In the genomic region with DNA sequence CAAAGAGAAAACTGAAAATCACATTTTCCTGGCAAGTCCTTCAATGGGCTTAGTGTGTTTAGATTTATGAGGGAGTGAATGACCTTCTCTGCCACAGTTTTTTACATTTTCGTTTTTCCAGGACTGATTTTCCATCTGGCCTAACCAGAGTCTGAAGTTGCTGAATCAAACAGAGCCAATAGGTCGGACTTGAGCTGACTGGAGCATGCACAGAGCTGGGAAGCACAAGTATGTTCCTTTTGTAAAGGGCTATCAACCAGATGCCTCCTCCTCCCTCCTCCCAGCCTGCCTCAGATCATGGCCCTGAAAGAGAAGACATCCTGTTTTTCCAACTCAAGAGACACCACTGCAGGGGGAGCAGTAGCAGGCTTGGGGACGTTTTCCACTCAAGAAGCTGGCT, we compare ENCODE assay signal across 24 cellular contexts.
"Had no signal": no experiment of that assay in that cellular context is flagged by ENCODE, and none has a peak within 500 bp of the region (broad histone marks: within the 10 kb centered on the region; RNA-seq: fewer than 3 reads in every experiment).

No MANE protein-coding gene starts in this region.

- H3K4me3 ChIP-seq: gastrocnemius medialis, heart right ventricle, lung, testis had no signal

- H3K4me1 Mint-ChIP-seq: T-helper 17 cell had no signal

- H3K9me3 ChIP-seq: gastrocnemius medialis, testis had no signal

- ATAC-seq: activated T-cell treated with anti-CD3 and anti-CD28 coated beads, Interleukin-2, amount 50 U/mL, for 72 hours; gastrocnemius medialis; heart right ventricle; left colon; naive thymus-derived CD8-positive, alpha-beta T cell; right cardiac atrium; T-helper 17 cell had no signal

- H3K27me3 Mint-ChIP-seq: type B pancreatic cell had no signal

- H3K27ac ChIP-seq: gastrocnemius medialis, heart right ventricle, parathyroid adenoma, testis had no signal

- H3K9me3 Mint-ChIP-seq: activated CD4-positive, alpha-beta memory T cell treated with anti-CD3 and anti-CD28 coated beads for 36 hours; activated naive CD4-positive, alpha-beta T cell treated with anti-CD3 and anti-CD28 coated beads for 36 hours; activated T-cell treated with anti-CD3 and anti-CD28 coated beads, Interleukin-2, amount 50 U/mL, for 72 hours; type B pancreatic cell had no signal

- H3K36me3 ChIP-seq: gastrocnemius medialis, heart right ventricle had no signal

- H3K4me1 ChIP-seq: parathyroid adenoma had no signal

- H3K27ac Mint-ChIP-seq: activated CD4-positive, alpha-beta memory T cell treated with anti-CD3 and anti-CD28 coated beads for 36 hours; activated naive CD4-positive, alpha-beta T cell treated with anti-CD3 and anti-CD28 coated beads for 36 hours; activated naive CD8-positive, alpha-beta T cell treated with anti-CD3 and anti-CD28 coated beads, Interleukin-2, amount 10 ng/mL, durations not matched to agents 7 days and 5 days; activated T-cell treated with anti-CD3 and anti-CD28 coated beads, Interleukin-2, amount 50 U/mL, for 72 hours; mesothelial cell of epicardium; T-helper 17 cell; type B pancreatic cell had no signal

- DNase-seq: activated CD4-positive, alpha-beta memory T cell treated with anti-CD3 and anti-CD28 coated beads for 36 hours; activated CD4-positive, alpha-beta T cell treated with anti-CD3 and anti-CD28 coated beads for 48 hours; activated CD4-positive, CD25-positive, alpha-beta regulatory T cell; activated effector memory CD4-positive, alpha-beta T cell treated with Interleukin-2 at 50 U/mL for 16 hours; activated naive CD4-positive, alpha-beta T cell treated with anti-CD3 and anti-CD28 coated beads for 36 hours; activated naive CD8-positive, alpha-beta T cell treated with anti-CD3 and anti-CD28 coated beads, Interleukin-2, amount 10 ng/mL, durations not matched to agents 7 days and 5 days; activated T-cell treated with anti-CD3 and anti-CD28 coated beads, Interleukin-2, amount 50 U/mL, for 72 hours; central memory CD4-positive, alpha-beta T cell; dermis blood vessel endothelial cell; effector memory CD4-positive, alpha-beta T cell; gastrocnemius medialis; heart right ventricle; left colon; naive thymus-derived CD8-positive, alpha-beta T cell; right cardiac atrium; small intestine; stimulated activated CD4-positive, alpha-beta T cell treated with anti-CD3 and anti-CD28 coated beads, Interleukin-15, amount 100 ng/mL, for 24 hours; stimulated activated naive CD4-positive, alpha-beta T cell; T-helper 17 cell; testis had no signal

- H3K36me3 Mint-ChIP-seq: activated CD4-positive, alpha-beta memory T cell treated with anti-CD3 and anti-CD28 coated beads for 36 hours; activated naive CD8-positive, alpha-beta T cell treated with anti-CD3 and anti-CD28 coated beads, Interleukin-2, amount 10 ng/mL, durations not matched to agents 7 days and 5 days; mesothelial cell of epicardium; type B pancreatic cell had no signal

- H3K27me3 ChIP-seq: gastrocnemius medialis, heart right ventricle, testis had no signal

- H3K4me3 Mint-ChIP-seq: activated CD4-positive, alpha-beta memory T cell treated with anti-CD3 and anti-CD28 coated beads for 36 hours; activated naive CD4-positive, alpha-beta T cell treated with anti-CD3 and anti-CD28 coated beads for 36 hours; activated naive CD8-positive, alpha-beta T cell treated with anti-CD3 and anti-CD28 coated beads, Interleukin-2, amount 10 ng/mL, durations not matched to agents 7 days and 5 days; activated T-cell treated with anti-CD3 and anti-CD28 coated beads, Interleukin-2, amount 50 U/mL, for 72 hours; mesothelial cell of epicardium; naive thymus-derived CD8-positive, alpha-beta T cell; T-helper 17 cell; type B pancreatic cell had no signal
